In the genomic region with DNA sequence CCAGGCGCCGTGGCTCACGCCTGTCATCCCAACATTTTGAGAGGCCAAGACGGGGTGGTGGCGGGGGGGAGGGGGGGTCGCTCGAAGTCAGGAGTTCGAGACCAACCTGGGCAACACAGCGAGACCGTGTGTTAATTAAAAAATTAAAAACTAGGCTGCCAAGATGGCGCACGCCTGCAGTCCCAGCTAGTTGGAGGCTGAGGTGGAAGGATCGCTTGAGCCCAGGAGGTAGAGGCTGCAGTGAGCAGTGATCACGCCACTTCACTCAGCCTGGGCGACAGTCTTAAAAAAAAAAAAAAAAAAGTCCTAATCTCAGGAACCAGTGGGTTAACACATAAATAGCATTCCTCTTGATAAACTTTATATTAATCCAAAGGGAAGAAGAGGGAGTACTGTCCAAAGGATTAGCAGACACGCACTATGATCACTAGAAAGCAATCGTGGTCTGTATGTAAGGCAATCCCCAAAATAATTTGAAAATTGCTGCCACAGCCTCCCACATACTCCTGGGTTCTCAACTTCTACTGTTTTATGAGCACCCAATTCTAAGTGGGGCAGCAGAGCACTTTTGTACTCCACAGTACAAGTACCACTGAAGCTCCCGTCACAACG, we compare ENCODE assay signal across 1 cellular context.
TF ChIP-seq lines count a peak whose summit lies in the region.

No MANE protein-coding gene starts in this region.

TF ChIP-seq in H1, 55 proteins besides CTCF, POLR2A, EP300 and RAD21:
- no peak for TF ChIP-seq SP1 (IDR thresholded peaks at IDR 0.05; ENCODE audit: low read depth, low read length)
TF ChIP-seq in H1: peak in this region for 0.
